In genomic region chr1:34354367-34354766, GRCh38 we compare ENCODE assay signal across 21 cellular contexts.
DNase-seq lines count a peak whose midpoint lies in the region; ATAC-seq and TF ChIP-seq lines count a peak whose summit lies in the region.
"Had no signal": no experiment of that assay in that cellular context is flagged by ENCODE, and none has a peak within 500 bp of the region (broad histone marks: within the 10 kb centered on the region; RNA-seq: fewer than 3 reads in every experiment).

No MANE protein-coding gene starts in this region.

- H3K4me1 ChIP-seq in GM23338 (ENCODE audit: insufficient read depth) (no peaks in the 10 kb centered on the region), OCI-LY3 (ENCODE audit: low read length) (peaks cover 33% of the 10 kb centered on the region), endodermal cell (ENCODE audit: control insufficient read depth, insufficient read depth, low read length) (peaks cover 3% of the 10 kb centered on the region), HAP-1 (no peaks in the 10 kb centered on the region)
- H3K4me1 ChIP-seq: BE2C had no signal

- H3K36me3 ChIP-seq in GM23338 (ENCODE audit: insufficient read depth) (no peaks in the 10 kb centered on the region), OCI-LY3 (replicated peaks; ENCODE audit: low read depth, low read length) (no peaks in the 10 kb centered on the region), endodermal cell (ENCODE audit: control insufficient read depth, insufficient read depth, low read length) (no peaks in the 10 kb centered on the region), HAP-1 (replicated peaks) (no peaks in the 10 kb centered on the region)
- H3K36me3 ChIP-seq: BE2C had no signal

- H3F3A ChIP-seq in GM23338 (replicated peaks; ENCODE audit: low read depth), result no peaks in the 10 kb centered on the region

- H3K79me2 ChIP-seq in GM23338 (replicated peaks; ENCODE audit: insufficient read depth) (no peaks in the 10 kb centered on the region), OCI-LY3 (ENCODE audit: low read length) (no peaks in the 10 kb centered on the region)

- H2AFZ ChIP-seq in GM23338, result peak overlapping the region; percentile 48; the same call in 1 of the 2 replicates
- no peak overlapping the region for H2AFZ ChIP-seq in OCI-LY3 (ENCODE audit: low read depth, low read length)
- H2AFZ ChIP-seq: GM23248 had no signal

- peak; percentile 77 for ATAC-seq in GM23338
- ATAC-seq in HG03139 (IDR thresholded peaks at IDR 0.05; ENCODE audit: unreplicated experiment), result no peak
- ATAC-seq in HG02588 (IDR thresholded peaks at IDR 0.05; ENCODE audit: unreplicated experiment), result no peak
- no peak for ATAC-seq in HG03432 (IDR thresholded peaks at IDR 0.05; ENCODE audit: unreplicated experiment)

- H3K27ac ChIP-seq in GM23338 (ENCODE audit: low read depth) (no peak overlapping the region), OCI-LY3 (ENCODE audit: low read length) (no peak overlapping the region), endodermal cell (ENCODE audit: low read depth, low read length) (no peak overlapping the region)
- H3K27ac ChIP-seq: GM23248 had no signal

- H3K27me3 ChIP-seq in GM23338 (ENCODE audit: insufficient read depth) (no peaks in the 10 kb centered on the region), OCI-LY3 (ENCODE audit: low read depth, low read length) (no peaks in the 10 kb centered on the region), endodermal cell (ENCODE audit: control insufficient read depth, insufficient read depth, low read length, poor library complexity, severe bottlenecking) (peaks cover 56% of the 10 kb centered on the region), HAP-1 (ENCODE audit: low read depth) (no peaks in the 10 kb centered on the region)
- H3K27me3 ChIP-seq: BE2C had no signal

- H3K27me3 Mint-ChIP-seq in GM23338 (ENCODE audit: insufficient read depth, low read depth, poor library complexity), result peaks cover 5% of the 10 kb centered on the region
- H3K27me3 Mint-ChIP-seq in endodermal cell (ENCODE audit: insufficient read depth), result peaks cover 48% of the 10 kb centered on the region

- H3K4me1 Mint-ChIP-seq in GM23338, result peaks cover 3% of the 10 kb centered on the region; the same call in 2 of the 3 replicates
- peaks cover 15% of the 10 kb centered on the region for H3K4me1 Mint-ChIP-seq in endodermal cell
- H3K4me1 Mint-ChIP-seq: CD4-positive, CD25-positive, alpha-beta regulatory T cell; CD8-positive, alpha-beta memory T cell had no signal

- H3K4me3 Mint-ChIP-seq in GM23338 (no peak overlapping the region), endodermal cell (no peak overlapping the region)
- H3K4me3 Mint-ChIP-seq: CD4-positive, CD25-positive, alpha-beta regulatory T cell; CD8-positive, alpha-beta memory T cell had no signal

- H3K4me3 ChIP-seq in GM23338 (no peak overlapping the region), OCI-LY3 (ENCODE audit: low read length) (no peak overlapping the region), endodermal cell (ENCODE audit: low read length) (no peak overlapping the region), HAP-1 (no peak overlapping the region)
- H3K4me3 ChIP-seq: GM23248 had no signal

- in situ Hi-C loops in HAP-1 (cut with MboI; ENCODE audit: low sequenced_read_pairs), result no loop called here

- no peak overlapping the region for H3K27ac Mint-ChIP-seq in GM23338
- no peak overlapping the region for H3K27ac Mint-ChIP-seq in endodermal cell
- H3K27ac Mint-ChIP-seq: CD4-positive, CD25-positive, alpha-beta regulatory T cell; CD8-positive, alpha-beta memory T cell had no signal

- H3K9me3 Mint-ChIP-seq in GM23338, result no peaks in the 10 kb centered on the region
- H3K9me3 Mint-ChIP-seq in endodermal cell, result no peaks in the 10 kb centered on the region
- H3K9me3 Mint-ChIP-seq: CD8-positive, alpha-beta memory T cell had no signal

- H3K36me3 Mint-ChIP-seq in GM23338 (ENCODE audit: low read depth) (no peaks in the 10 kb centered on the region), endodermal cell (ENCODE audit: low read depth) (no peaks in the 10 kb centered on the region)
- H3K36me3 Mint-ChIP-seq: CD4-positive, CD25-positive, alpha-beta regulatory T cell; CD8-positive, alpha-beta memory T cell had no signal

- H4K20me1 ChIP-seq in GM23338 (replicated peaks; ENCODE audit: insufficient read depth) (no peaks in the 10 kb centered on the region; the same call in 1 of the 2 replicates), OCI-LY3 (ENCODE audit: insufficient read depth, low read length) (no peaks in the 10 kb centered on the region)

- 40 to 55% methylated on average over 1 to 2 of the region's 2 CpGs for WGBS in endodermal cell (ENCODE audit: insufficient coverage in 1 of 2, insufficient read length in 1 of 2), 2 experiments

- H3K9ac ChIP-seq in OCI-LY3 (ENCODE audit: low read length), result no peak overlapping the region
- H3K9ac ChIP-seq in endodermal cell (ENCODE audit: extremely low read depth, low read length, poor library complexity, severe bottlenecking), result no peak overlapping the region
- H3K9ac ChIP-seq: GM23248 had no signal

- DNase-seq in GM23338 (ENCODE audit: low spot score) (peak; percentile 10), endodermal cell (peak; percentile 46), islet precursor cell (peak; percentile 18), HAP-1 (ENCODE audit: low spot score in 2 of 2) (no peak)
- DNase-seq: ACHN; BE2C; C1 segment of cervical spinal cord; CD4-positive, CD25-positive, alpha-beta regulatory T cell; CD8-positive, alpha-beta memory T cell; COR-L47; DMS 273 treated with DMSO at 0.1 percent for 48 hours; DMS53; DND-41; EL; GM23248; HCEC 1CT; KG1 had no signal

- H3K4me2 ChIP-seq in GM23338, result no peak overlapping the region
- H3K4me2 ChIP-seq in OCI-LY3 (ENCODE audit: low read length), result no peak overlapping the region

- H3K9me2 ChIP-seq in GM23338 (ENCODE audit: insufficient read depth), result 0 out of 2 replicates have a peak, but pooled peaks cover 3% of the 10 kb centered on the region

- H3K9me3 ChIP-seq in OCI-LY3 (ENCODE audit: insufficient read depth, low read length), result no peaks in the 10 kb centered on the region
- H3K9me3 ChIP-seq in endodermal cell (ENCODE audit: control insufficient read depth, low read length), result no peaks in the 10 kb centered on the region
- no peaks in the 10 kb centered on the region for H3K9me3 ChIP-seq in HAP-1
- H3K9me3 ChIP-seq: BE2C had no signal

- TF ChIP-seq CTCF in GM23338 (conservative IDR thresholded peaks at IDR 0.05; ENCODE audit: low read depth in 2 of 2) (peak; percentile 12 to 41; a peak in 2 of 4 replicates), OCI-LY3 (IDR thresholded peaks at IDR 0.05; ENCODE audit: low read depth, low read length) (peak; percentile 36; the same call in 1 of the 2 replicates), endodermal cell (conservative IDR thresholded peaks at IDR 0.05) (peak; percentile 48)

TF ChIP-seq in GM23338, 12 proteins besides CTCF, POLR2A, EP300 and RAD21 (continues in another document):
- no peak for TF ChIP-seq NANOG (IDR thresholded peaks at IDR 0.05; ENCODE audit: borderline replicate concordance)
- no peak for TF ChIP-seq EZH2 (IDR thresholded peaks at IDR 0.05; ENCODE audit: low read depth, unreplicated experiment)

Comparison
In these comparisons a context has a peak if more than half of its experiments do, and no peak if none do; other contexts are left out.
1. DNase-seq: peak in GM23338 (single experiment), endodermal cell (single experiment) and islet precursor cell (single experiment); none in HAP-1 (0 of 2).
2. Peak in every context shown above with its lines, with median percentiles within 50 percentile points of each other: CTCF ChIP-seq.